23 cellular contexts compared by ENCODE assay signal in genomic region chr4:2267841-2268240, GRCh38. TPM values are rescaled to one million over a fixed set of nuclear protein-coding genes. Genes with fewer than 3 reads are reported as not detected.
A peak's percentile ranks its signal among the peaks of the same experiment; 100 is the strongest.
DNase-seq lines count a peak whose midpoint lies in the region; ATAC-seq, FAIRE-seq and TF ChIP-seq lines count a peak whose summit lies in the region.
"Had no signal": no experiment of that assay in that cellular context is flagged by ENCODE, and none has a peak within 500 bp of the region (broad histone marks: within the 10 kb centered on the region; RNA-seq: fewer than 3 reads in every experiment).

No MANE protein-coding gene starts in this region.

- H3K23me2 ChIP-seq in H1 (ENCODE audit: low read depth, low read length) = no peaks in the 10 kb centered on the region; the same call in 1 of the 2 replicates

- no peaks in the 10 kb centered on the region for H3K27me3 ChIP-seq in H1 (replicated peaks in 1 of 4; ENCODE audit: control insufficient read depth in 3 of 4, extremely low read depth in 1 of 4, insufficient read depth in 3 of 4, low read length in 3 of 4)
- H3K27me3 ChIP-seq in psoas muscle (ENCODE audit: insufficient read depth in 3 of 3, low read length in 2 of 3) = no peaks in the 10 kb centered on the region
- H3K27me3 ChIP-seq: BLaER1 had no signal

- no peak overlapping the region for H4K5ac ChIP-seq in H1 (ENCODE audit: insufficient read length, low read depth, low read length)

- 92% methylated on average over 11 of the region's 12 CpGs; no CpG with 5 or more reads in 1 of the 2 experiments for WGBS in H1 (ENCODE audit: extremely low coverage in 1 of 2, insufficient coverage in 1 of 2, insufficient read length in 1 of 2, insufficient replicate concordance in 2 of 2, low coverage in 1 of 2, low lambda C conversion rate in 2 of 2, missing lambda C conversion rate in 1 of 2), 2 experiments
- 81 to 84% (median 84%) methylated on average over 12 of the region's 12 CpGs for WGBS in psoas muscle, 3 donors

- CTCF ChIA-PET in H1 (lab: Charles Lee; ENCODE audit: partially characterized antibody) = no interaction called here

- TF ChIP-seq CTCF in H1 (IDR thresholded peaks at IDR 0.05; ENCODE audit: control extremely low read depth in 1 of 3, insufficient read depth in 1 of 3, low read depth in 1 of 3, low read length in 3 of 3) = no peak
- TF ChIP-seq CTCF in psoas muscle (IDR thresholded peaks at IDR 0.05) = no peak

- no peak for TF ChIP-seq RAD21 in H1 (IDR thresholded peaks at IDR 0.05 in 1 of 2, conservative IDR thresholded peaks at IDR 0.05 in 1 of 2; ENCODE audit: low read depth in 2 of 2, low read length in 2 of 2)

- H4K91ac ChIP-seq in H1 (replicated peaks; ENCODE audit: insufficient read length, low read length) = no peak overlapping the region

- H3K18ac ChIP-seq in H1 (ENCODE audit: extremely low read depth, low read length) = no peak overlapping the region

- peaks cover 0 to 1% of the 10 kb centered on the region in 2 experiments for H4K20me1 ChIP-seq in H1 (replicated peaks in 1 of 2; ENCODE audit: control insufficient read depth in 1 of 2, insufficient read depth in 2 of 2, low read length in 2 of 2)
- H4K20me1 ChIP-seq: BLaER1 had no signal

- no peaks in the 10 kb centered on the region for H3K79me2 ChIP-seq in H1 (ENCODE audit: control insufficient read depth in 1 of 2, insufficient read depth in 2 of 2, low read length in 2 of 2)

- DNase-seq in Right ventricle myocardium inferior (ENCODE audit: missing footprints) (peak; percentile 47), cardiac septum (ENCODE audit: low spot score) (no peak), H1 (ENCODE audit: low read depth in 1 of 2, low spot score in 2 of 2) (no peak), psoas muscle (peak; percentile 6 to 44), RKO (ENCODE audit: low spot score) (no peak)
- DNase-seq in activated effector memory CD4-positive, alpha-beta T cell treated with anti-CD3 and anti-CD28 coated beads, Interleukin-2, amount 50 U/mL, for 16 hours = no peak
- DNase-seq: Caco-2; CD4-positive, CD25-positive, alpha-beta regulatory T cell; DMS153; DND-41; GM23248; HFFc6 had no signal

- H3K4me1 ChIP-seq in H1 (replicated peaks in 1 of 4; ENCODE audit: control insufficient read depth in 3 of 4, insufficient read depth in 4 of 4, low read length in 3 of 4) (peaks cover 0 to 14% (median 10%) of the 10 kb centered on the region in 4 experiments; a peak in 5 of 7 replicates), psoas muscle (peaks cover 59% of the 10 kb centered on the region)
- H3K4me1 ChIP-seq: Caco-2, HAP-1 had no signal

- POLR2A ChIA-PET in H1 (lab: Charles Lee; ENCODE audit: partially characterized antibody) = no interaction called here

- H2AFZ ChIP-seq in H1 (ENCODE audit: low read length) = no peak overlapping the region
- H2AFZ ChIP-seq: GM23248 had no signal

- H3K27ac ChIP-seq in H1 (ENCODE audit: low read depth, low read length) (no peak overlapping the region), psoas muscle (peak overlapping the region; percentile 83)
- H3K27ac ChIP-seq: 22Rv1, BLaER1, C4-2B, GM23248 had no signal

- no peak overlapping the region for H3K14ac ChIP-seq in H1 (ENCODE audit: insufficient read length)

- intact Hi-C loops in Right ventricle myocardium inferior (cut with DNase I) (loop anchor here (5.0 to 10.0 kb wide), 2 partner anchors 84 to 197 kb away; partner anchors contain the start of gene RNF4), cardiac septum (cut with DNase I) (loop anchor here (2.0 to 5.0 kb wide), 2 partner anchors 84 to 145 kb away; no protein-coding TSS in a partner anchor), psoas muscle (cut with DNase I) (loop anchor here in 1 of 2 donors (5.0 kb wide), 1 partner anchor 134 kb away; no protein-coding TSS in a partner anchor)

- H2BK12ac ChIP-seq in H1 (ENCODE audit: low read depth, low read length) = no peak overlapping the region

- no peak overlapping the region for H2BK5ac ChIP-seq in H1 (ENCODE audit: low read depth, low read length)

- ATAC-seq in Right ventricle myocardium inferior (no peak), psoas muscle (no peak), HG03095 (IDR thresholded peaks at IDR 0.05; ENCODE audit: unreplicated experiment) (no peak)
- ATAC-seq: CD8-positive, alpha-beta T cell had no signal

- no peak overlapping the region for H3K9ac ChIP-seq in H1 (replicated peaks in 1 of 4; ENCODE audit: extremely low read depth in 1 of 4, low read depth in 3 of 4, low read length in 3 of 4)
- H3K9ac ChIP-seq: BLaER1, GM23248 had no signal

- no peaks in the 10 kb centered on the region for H3K9me3 ChIP-seq in H1 (ENCODE audit: insufficient read depth in 2 of 2, low read depth in 1 of 2, low read length in 1 of 2)
- H3K9me3 ChIP-seq in psoas muscle = no peaks in the 10 kb centered on the region
- H3K9me3 ChIP-seq: BLaER1, Caco-2, HAP-1 had no signal

- no peak overlapping the region for H2BK20ac ChIP-seq in H1 (ENCODE audit: low read length)

- H3K4me3 ChIP-seq in H1 (ENCODE audit: extremely low read depth in 1 of 4, insufficient read depth in 2 of 4, low read depth in 3 of 4, low read length in 4 of 4) = no peak overlapping the region
- no peak overlapping the region for H3K4me3 ChIP-seq in psoas muscle
- H3K4me3 ChIP-seq: BLaER1, GM23248, HAP-1 had no signal

- no peak overlapping the region for H2BK120ac ChIP-seq in H1 (replicated peaks; ENCODE audit: low read depth, low read length)

- H3K79me1 ChIP-seq in H1 (ENCODE audit: low read depth, low read length) = no peaks in the 10 kb centered on the region

- H3K23ac ChIP-seq in H1 (ENCODE audit: insufficient read length) = no peak overlapping the region

- no peak for TF ChIP-seq EP300 in H1 (IDR thresholded peaks at IDR 0.05; ENCODE audit: borderline replicate concordance in 1 of 2, low read depth in 2 of 2, low read length in 2 of 2)

- no peak overlapping the region for H4K8ac ChIP-seq in H1 (ENCODE audit: extremely low read depth, insufficient read depth, low read length)

- no peak for FAIRE-seq in H1 (lab: Jason Lieb, UNC)
- FAIRE-seq: A204.1, G401.6, GM12892, GM19239, H54 had no signal

- no peaks in the 10 kb centered on the region for H3K36me3 ChIP-seq in H1 (ENCODE audit: control insufficient read depth in 2 of 4, insufficient read depth in 4 of 4, low read length in 3 of 4)
- no peaks in the 10 kb centered on the region for H3K36me3 ChIP-seq in psoas muscle (ENCODE audit: insufficient read depth in 1 of 2, low read depth in 1 of 2)
- H3K36me3 ChIP-seq: BLaER1, HAP-1 had no signal

- H3K4me2 ChIP-seq in H1 (ENCODE audit: insufficient read depth in 1 of 2, low read depth in 2 of 2, low read length in 2 of 2) = no peak overlapping the region
- H3K4me2 ChIP-seq: BLaER1 had no signal

- no peak overlapping the region for H3K56ac ChIP-seq in H1 (replicated peaks; ENCODE audit: insufficient read length, low read depth, low read length)

- H2AK5ac ChIP-seq in H1 (ENCODE audit: low read depth, low read length) = no peak overlapping the region

- 0 out of 2 replicates have a peak overlapping the region, but pooled peaks have one; percentile 31 for H2BK15ac ChIP-seq in H1 (ENCODE audit: low read length)

- H3K4ac ChIP-seq in H1 (replicated peaks; ENCODE audit: insufficient read length, low read depth, low read length) = no peak overlapping the region

- TF ChIP-seq POLR2A in H1 (IDR thresholded peaks at IDR 0.05; ENCODE audit: control extremely low read depth in 1 of 2, low read depth in 2 of 2, low read length in 2 of 2) = no peak

TF ChIP-seq in H1, 55 proteins besides CTCF, POLR2A, EP300 and RAD21 (continues in another document):
- TF ChIP-seq SIN3A (conservative IDR thresholded peaks at IDR 0.05 in 1 of 2, IDR thresholded peaks at IDR 0.05 in 1 of 2; ENCODE audit: low read depth in 1 of 2, low read length in 2 of 2) (no peak), EZH2 (IDR thresholded peaks at IDR 0.05; ENCODE audit: low read depth, low read length, severe bottlenecking) (no peak)

RNA-seq across cellular contexts. Expression of gene MXD4, which starts 5.9 kb away (rescaled TPM):
- 36.0 TPM for total RNA-seq in Right ventricle myocardium inferior
- 37.9 TPM for total RNA-seq in cardiac septum
- total RNA-seq in H1 (2021; fragmentation: NEBNext Ultra II Directional; extraction: Animal tissue kit (Norgen Biotek cat#: 25700)) = 20.8 and 24.6 TPM in 2 replicates
- polyA plus RNA-seq in H1 (2011; rRNA removed) = 18.0 and 24.1 TPM in 2 replicates
- 17.9 TPM for polyA plus RNA-seq in H1 (2011; cell fraction: cytosol; rRNA removed)
- polyA plus RNA-seq in H1 (2011; cell fraction: nucleus; rRNA removed) = 40.1 TPM
- polyA plus RNA-seq in H1 (2012, experiment 1 of 2) = 14.9 to 16.5 TPM (median 15.7 TPM) in 4 replicates
- 16.5 TPM for polyA plus RNA-seq in H1 (2012, experiment 2 of 2)
- polyA plus RNA-seq in H1 (2013, experiment 1 of 2) = 13.4 TPM
- 14.2 TPM for polyA plus RNA-seq in H1 (2013, experiment 2 of 2)
- polyA minus RNA-seq in H1 (2011; rRNA and poly(A)+ RNA removed) = 12.7 and 13.1 TPM in 2 replicates
- 13.5 TPM for polyA minus RNA-seq in H1 (2011; cell fraction: cytosol; rRNA and poly(A)+ RNA removed)
- 15.7 TPM for polyA minus RNA-seq in H1 (2011; cell fraction: nucleus; rRNA and poly(A)+ RNA removed)
- total RNA-seq in psoas muscle = 10 to 100 TPM; 18.8 to 36.7 (median 35.3) TPM
- 10 to 100 TPM; 15.4 to 29.9 (median 23.3) TPM for polyA plus RNA-seq in psoas muscle

RNA-seq across cellular contexts. Expression of gene HAUS3, which starts 25.9 kb away (rescaled TPM):
- 7.7 TPM for total RNA-seq in Right ventricle myocardium inferior
- total RNA-seq in cardiac septum = 5.6 TPM
- 14.6 and 14.8 TPM in 2 replicates for total RNA-seq in H1 (2021; fragmentation: NEBNext Ultra II Directional; extraction: Animal tissue kit (Norgen Biotek cat#: 25700))
- 3.2 and 5.1 TPM in 2 replicates for polyA plus RNA-seq in H1 (2011; rRNA removed)
- polyA plus RNA-seq in H1 (2011; cell fraction: cytosol; rRNA removed) = 6.5 TPM
- 3.7 TPM for polyA plus RNA-seq in H1 (2011; cell fraction: nucleus; rRNA removed)
- 4.4 to 10.4 TPM (median 5.5 TPM) in 4 replicates for polyA plus RNA-seq in H1 (2012, experiment 1 of 2)
- polyA plus RNA-seq in H1 (2012, experiment 2 of 2) = 1.2 TPM
- 10.3 TPM for polyA plus RNA-seq in H1 (2013, experiment 1 of 2)
- 10.4 TPM for polyA plus RNA-seq in H1 (2013, experiment 2 of 2)
- 1.6 and 2.3 TPM in 2 replicates for polyA minus RNA-seq in H1 (2011; rRNA and poly(A)+ RNA removed)
- polyA minus RNA-seq in H1 (2011; cell fraction: cytosol; rRNA and poly(A)+ RNA removed) = 4.0 TPM
- polyA minus RNA-seq in H1 (2011; cell fraction: nucleus; rRNA and poly(A)+ RNA removed) = 5.1 TPM
- total RNA-seq in psoas muscle = 1 to 10 TPM; 4.2 to 7.4 (median 5.1) TPM
- 10 to 100 TPM in 1 of 3 donors, 1 to 10 TPM in 2; 5.3 to 16.1 (median 5.8) TPM for polyA plus RNA-seq in psoas muscle

RNA-seq across cellular contexts. Expression of gene POLN, which starts 25.9 kb away (rescaled TPM):
- total RNA-seq in Right ventricle myocardium inferior = 2.0 TPM
- 2.3 TPM for total RNA-seq in cardiac septum
- total RNA-seq in H1 (2021; fragmentation: NEBNext Ultra II Directional; extraction: Animal tissue kit (Norgen Biotek cat#: 25700)) = 1.5 and 4.2 TPM in 2 replicates
- 0.82 and 0.98 TPM in 2 replicates for polyA plus RNA-seq in H1 (2011; rRNA removed)
- 1.3 TPM for polyA plus RNA-seq in H1 (2011; cell fraction: cytosol; rRNA removed)
- polyA plus RNA-seq in H1 (2011; cell fraction: nucleus; rRNA removed) = 1.5 TPM
- polyA plus RNA-seq in H1 (2012, experiment 1 of 2) = 0.94 to 1.2 TPM (median 1.1 TPM) in 4 replicates
- 0.05 TPM for polyA plus RNA-seq in H1 (2012, experiment 2 of 2)
- 1.8 TPM for polyA plus RNA-seq in H1 (2013, experiment 1 of 2)
- polyA plus RNA-seq in H1 (2013, experiment 2 of 2) = 2.3 TPM
- polyA minus RNA-seq in H1 (2011; rRNA and poly(A)+ RNA removed) = 1.3 and 2.1 TPM in 2 replicates
- not detected for polyA minus RNA-seq in H1 (2011; cell fraction: cytosol; rRNA and poly(A)+ RNA removed)
- 4.2 TPM for polyA minus RNA-seq in H1 (2011; cell fraction: nucleus; rRNA and poly(A)+ RNA removed)
- total RNA-seq in psoas muscle = 1 to 10 TPM in 3 of 4 donors, under 1 TPM in 1; 0.84 to 3.0 (median 1.8) TPM
- polyA plus RNA-seq in psoas muscle = under 1 TPM; 0.44 to 0.95 (median 0.80) TPM

Comparison
In these comparisons a context has a peak if more than half of its experiments do, and no peak if none do; other contexts are left out.
1. DNase-seq: peak in Right ventricle myocardium inferior (single experiment) and psoas muscle (2 of 2); none in cardiac septum (single experiment), H1 (0 of 2), activated effector memory CD4-positive, alpha-beta T cell treated with anti-CD3 and anti-CD28 coated beads, Interleukin-2, amount 50 U/mL, for 16 hours (single experiment) and RKO (single experiment).